ENCODE assay signal across 8 cellular contexts in the genomic region with DNA sequence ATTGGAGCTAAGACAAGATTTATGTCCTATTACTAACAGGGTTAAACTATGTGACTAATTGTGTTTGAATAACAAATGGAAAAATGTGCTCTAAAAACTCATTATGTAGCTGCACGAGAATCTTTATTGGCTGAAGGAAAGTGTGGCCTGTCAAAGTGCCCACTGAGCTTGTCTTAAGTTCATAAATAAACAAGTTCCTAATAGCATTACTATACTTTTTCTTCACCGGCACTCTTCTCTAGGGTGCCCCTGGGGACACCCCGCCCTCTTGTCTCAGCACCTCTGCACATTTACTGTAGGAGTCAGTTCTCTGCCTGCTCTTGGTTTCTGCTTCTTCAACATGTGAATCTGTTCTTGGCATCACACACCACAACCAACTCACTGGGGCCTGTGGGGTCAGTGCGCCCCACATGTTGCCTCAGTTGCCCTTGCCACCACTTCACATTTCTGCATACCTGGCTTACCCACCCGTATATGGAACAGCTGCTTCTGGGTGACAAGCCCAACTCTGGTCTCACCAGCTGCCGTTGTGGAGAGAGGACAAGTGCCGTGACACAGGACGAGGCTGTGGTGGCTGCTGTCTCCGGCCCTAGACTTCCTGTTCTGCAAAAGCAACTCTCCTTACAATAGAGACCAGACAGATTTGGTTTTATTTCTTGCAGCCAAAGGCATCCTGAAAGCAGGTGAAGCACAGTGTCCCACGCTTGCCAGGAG.
A peak's percentile ranks its signal among the peaks of the same experiment; 100 is the strongest.
DNase-seq lines count a peak whose midpoint lies in the region; ATAC-seq and TF ChIP-seq lines count a peak whose summit lies in the region.

No MANE protein-coding gene starts in this region.

- H3K4me2 ChIP-seq in PC-9, result no peak overlapping the region

- no peak for TF ChIP-seq CTCF in PC-9 (conservative IDR thresholded peaks at IDR 0.05)

- CTCF ChIA-PET in PC-9 (lab: Charles Lee), result no interaction called here

- H3K36me3 ChIP-seq in PC-9 (ENCODE audit: low read depth), result peaks cover 14% of the 10 kb centered on the region

- H4K20me1 ChIP-seq in PC-9 (ENCODE audit: insufficient read depth), result peaks cover 48% of the 10 kb centered on the region

- ATAC-seq in GM19328 (IDR thresholded peaks at IDR 0.05; ENCODE audit: unreplicated experiment) (peak; percentile 54), HG03139 (IDR thresholded peaks at IDR 0.05; ENCODE audit: unreplicated experiment) (peak; percentile 60)

- H3K27ac ChIP-seq in PC-9, result no peak overlapping the region

- intact Hi-C loops in PC-9 (cut with micrococcal nuclease; ENCODE audit: unreplicated experiment), result no loop called here

- H3K79me2 ChIP-seq in PC-9 (ENCODE audit: low read depth), result 0 out of 2 replicates have a peak, but pooled peaks cover 14% of the 10 kb centered on the region

- H3K4me1 ChIP-seq in PC-9 (replicated peaks; ENCODE audit: insufficient read depth), result peaks cover 29% of the 10 kb centered on the region

- H3K4me3 ChIP-seq in PC-9, result no peak overlapping the region

- H3K9me2 ChIP-seq in PC-9 (ENCODE audit: insufficient read depth), result no peaks in the 10 kb centered on the region

- no peak overlapping the region for H2AFZ ChIP-seq in PC-9

- BruUV-seq in PC-9 (replicated peaks; lab: Mats Ljungman, UMichigan), result no TSS peak

- H3K27me3 ChIP-seq in PC-9 (ENCODE audit: insufficient read depth, low read depth), result no peaks in the 10 kb centered on the region

- POLR2A ChIA-PET in PC-9 (lab: Charles Lee; ENCODE audit: unreplicated experiment), result no interaction called here

- H3F3A ChIP-seq in PC-9 (ENCODE audit: insufficient read depth, low read depth), result peaks cover 25% of the 10 kb centered on the region; the same call in 1 of the 2 replicates

- no peaks in the 10 kb centered on the region for H3K9me3 ChIP-seq in PC-9 (ENCODE audit: insufficient read depth, low read depth)

- DNase-seq in CD1c-positive myeloid dendritic cell (ENCODE audit: extremely low spot score) (peak; percentile 26), NAMALWA (ENCODE audit: low spot score) (no peak), NCI-H2107 treated with DMSO at 0.1 percent for 48 hours (lab: John Stamatoyannopoulos, UW; ENCODE audit: unreplicated experiment) (no peak), COLO829 (ENCODE audit: low spot score) (no peak), PC-9 (no peak)
- peak; percentile 58 for DNase-seq in activated CD8-positive, alpha-beta memory T cell treated with anti-CD3 and anti-CD28 coated beads, Interleukin-2, amount 50 U/mL, for 48 hours

Comparison
In these comparisons a context has a peak if more than half of its experiments do, and no peak if none do; other contexts are left out.
1. DNase-seq: peak in CD1c-positive myeloid dendritic cell (single experiment) and activated CD8-positive, alpha-beta memory T cell treated with anti-CD3 and anti-CD28 coated beads, Interleukin-2, amount 50 U/mL, for 48 hours (single experiment); none in NAMALWA (single experiment), NCI-H2107 treated with DMSO at 0.1 percent for 48 hours (single experiment), COLO829 (single experiment) and PC-9 (0 of 2).